Comparison of ENCODE assay signal across 8 cellular contexts in the genomic region with DNA sequence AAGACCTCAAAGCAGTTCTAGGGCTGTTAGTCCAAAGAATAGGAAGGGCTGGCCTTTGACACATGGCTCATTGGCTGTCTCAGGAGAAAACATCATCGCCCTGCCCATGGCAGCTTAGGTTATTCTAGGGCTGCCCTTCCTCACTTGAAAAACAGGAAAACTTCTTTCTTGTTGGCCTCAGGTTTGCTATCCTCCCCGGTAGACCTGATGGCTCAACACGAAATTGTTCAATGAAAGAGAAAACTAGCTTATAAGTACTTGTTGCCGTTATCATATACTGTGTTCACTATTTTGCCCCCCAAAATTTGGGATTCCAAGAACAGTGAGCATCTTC. TPM values are rescaled to one million over a fixed set of nuclear protein-coding genes. Genes with fewer than 3 reads are reported as not detected.
DNase-seq lines count a peak whose midpoint lies in the region; ATAC-seq, FAIRE-seq and TF ChIP-seq lines count a peak whose summit lies in the region.

No MANE protein-coding gene starts in this region.

- H3K36me3 ChIP-seq in DND-41 (ENCODE audit: insufficient read depth, low read length) (peaks cover 13% of the 10 kb centered on the region; the same call in 1 of the 2 replicates), esophagus squamous epithelium (peaks cover 0 to 13% (median under 1%) of the 10 kb centered on the region in 3 donors), osteoblast (ENCODE audit: insufficient read depth, low read length) (peaks cover 5% of the 10 kb centered on the region)

- TF ChIP-seq POLR2A in esophagus squamous epithelium (IDR thresholded peaks at IDR 0.05) (no peak), GM12892 (IDR thresholded peaks at IDR 0.05; ENCODE audit: low read depth, low read length) (no peak)

- no peaks in the 10 kb centered on the region for H3K9me3 ChIP-seq in DND-41 (ENCODE audit: insufficient read depth, low read length, severe bottlenecking)
- no peaks in the 10 kb centered on the region for H3K9me3 ChIP-seq in esophagus squamous epithelium
- H3K9me3 ChIP-seq in osteoblast (ENCODE audit: low read depth, low read length) = no peaks in the 10 kb centered on the region

- peaks cover 43% of the 10 kb centered on the region for H3K79me2 ChIP-seq in DND-41 (ENCODE audit: insufficient read depth, low read length)
- peaks cover 40% of the 10 kb centered on the region for H3K79me2 ChIP-seq in osteoblast (ENCODE audit: insufficient read depth, low read length)

- intact Hi-C loops in esophagus squamous epithelium (cut with DNase I) = no loop called here

- WGBS in esophagus squamous epithelium, 2 donors = 8 to 18% methylated on average over 3 to 4 of the region's 4 CpGs

- H3K4me2 ChIP-seq in DND-41 (ENCODE audit: insufficient read depth, low read length) = peak overlapping the region; percentile 79
- H3K4me2 ChIP-seq in osteoblast (ENCODE audit: insufficient read depth, low read length) = peak overlapping the region; percentile 83

- FAIRE-seq in GM12892 (lab: Jason Lieb, UNC) = no peak

- peak; percentile 39; the same call in 2 of the 3 replicates for ATAC-seq in DND-41 (ENCODE audit: insufficient read depth, low read depth)

- peak overlapping the region; percentile 100 for H3K9ac ChIP-seq in DND-41 (ENCODE audit: low read depth, low read length)

- peak overlapping the region; percentile 80 for H2AFZ ChIP-seq in DND-41 (ENCODE audit: low read depth, low read length)
- H2AFZ ChIP-seq in osteoblast (ENCODE audit: low read length) = peak overlapping the region; percentile 89

- H3K4me1 ChIP-seq in DND-41 (ENCODE audit: insufficient read depth, low read length) (peaks cover 30% of the 10 kb centered on the region), esophagus squamous epithelium (peaks cover 9 to 46% (median 10%) of the 10 kb centered on the region in 3 donors), osteoblast (ENCODE audit: insufficient read depth, low read length) (peaks cover 17% of the 10 kb centered on the region)

- H3K27ac ChIP-seq in DND-41 (ENCODE audit: low read length) (peak overlapping the region; percentile 100), RWPE1 (peak overlapping the region; percentile 99), esophagus squamous epithelium (peak overlapping the region; percentile 92 to 100 (median 96)), osteoblast (ENCODE audit: low read depth, low read length) (peak overlapping the region; percentile 79)

- H3K27me3 ChIP-seq in DND-41 (ENCODE audit: insufficient read depth, low read length, poor library complexity) (no peaks in the 10 kb centered on the region), esophagus squamous epithelium (no peaks in the 10 kb centered on the region), osteoblast (ENCODE audit: insufficient read depth, low read length) (no peaks in the 10 kb centered on the region)

- H3K4me3 ChIP-seq in DND-41 (ENCODE audit: low read depth in 1 of 2, low read length in 2 of 2) = peak overlapping the region; percentile 34 to 84
- peak overlapping the region; percentile 60 to 96 (median 72) for H3K4me3 ChIP-seq in esophagus squamous epithelium
- H3K4me3 ChIP-seq in osteoblast (ENCODE audit: insufficient read depth, low read length) = peak overlapping the region; percentile 99

- CTCF ChIA-PET in RWPE1 (lab: Yijun Ruan, JAX) = interaction anchor here (0.5 to 1.0 kb wide), 2 partner anchors 16 to 717 kb away, joined by 3 to 4 read pairs; no protein-coding TSS in a partner anchor

- DNase-seq in DND-41 (no peak), RWPE1 (ENCODE audit: low spot score) (no peak), esophagus squamous epithelium (lab: John Stamatoyannopoulos, UW) (no peak), osteoblast (ENCODE audit: insufficient read length, low spot score, missing footprints) (peak; percentile 75), GM12892 (ENCODE audit: insufficient read length) (no peak), occipital lobe (lab: John Stamatoyannopoulos, UW) (no peak), hippocampal formation (lab: John Stamatoyannopoulos, UW) (no peak), COLO829 (ENCODE audit: low spot score) (no peak)

- no peak for TF ChIP-seq CTCF in DND-41 (IDR thresholded peaks at IDR 0.05; ENCODE audit: borderline replicate concordance, extremely low read depth, low read length, poor library complexity, severe bottlenecking)
- TF ChIP-seq CTCF in RWPE1 (conservative IDR thresholded peaks at IDR 0.05; ENCODE audit: low read depth) = no peak
- no peak for TF ChIP-seq CTCF in esophagus squamous epithelium (IDR thresholded peaks at IDR 0.05)
- no peak for TF ChIP-seq CTCF in osteoblast (IDR thresholded peaks at IDR 0.05; ENCODE audit: extremely low read depth, low read depth, low read length)

- POLR2A ChIA-PET in RWPE1 (lab: Yijun Ruan, JAX; ENCODE audit: low non-redundant PET) = no interaction called here

- H4K20me1 ChIP-seq in DND-41 (ENCODE audit: insufficient read depth, low read length) (peaks cover 4% of the 10 kb centered on the region; the same call in 1 of the 2 replicates), osteoblast (ENCODE audit: insufficient read depth, low read length) (peaks cover 16% of the 10 kb centered on the region)

RNA-seq across cellular contexts. Expression of a gene that starts 0.6 kb away (rescaled TPM):
- total RNA-seq in esophagus squamous epithelium (100 to 1,000 TPM in 2 of 4 donors, 10 to 100 TPM in 2; 65.0 to 115 (median 92.5) TPM), osteoblast (71.3 and 77.8 TPM in 2 replicates), occipital lobe (96.1 TPM)
- 63.7 TPM for polyA plus RNA-seq in GM12892 (2012; ENCODE audit: missing spikeins)

RNA-seq across cellular contexts. Expression of a gene that starts 53.4 kb away (rescaled TPM):
- 10 to 100 TPM; 15.2 to 19.6 (median 16.5) TPM for total RNA-seq in esophagus squamous epithelium
- total RNA-seq in osteoblast = 21.4 and 27.4 TPM in 2 replicates
- polyA plus RNA-seq in GM12892 (2012; ENCODE audit: missing spikeins) = 13.4 TPM
- total RNA-seq in occipital lobe = 37.1 TPM
